ENCODE assay signal across 9 cellular contexts in genomic region chr4:121769341-121769740, GRCh38. TPM values are rescaled to one million over a fixed set of nuclear protein-coding genes. Genes with fewer than 3 reads are reported as not detected.
"Had no signal": no experiment of that assay in that cellular context is flagged by ENCODE, and none has a peak within 500 bp of the region (broad histone marks: within the 10 kb centered on the region; RNA-seq: fewer than 3 reads in every experiment).

No MANE protein-coding gene starts in this region.

- ATAC-seq: GM23338, HepG2 had no signal

- FAIRE-seq: H1, H54, HepG2 had no signal

- H3K4me3 ChIP-seq: GM23338 had no signal

- DNase-seq: H9, HCEC 1CT had no signal

- H3K27ac ChIP-seq: HL-60 had no signal

RNA-seq across cellular contexts. Expression of gene SMIM43, which starts 4.4 kb away (rescaled TPM):
- total RNA-seq: HepG2, HT1080 had no signal
- polyA plus RNA-seq: HepG2, IgD-negative memory B cell had no signal
